22 cellular contexts compared by ENCODE assay signal in genomic region chr2:213923543-213923942, GRCh38.
DNase-seq lines count a peak whose midpoint lies in the region; ATAC-seq lines count a peak whose summit lies in the region.
"Had no signal": no experiment of that assay in that cellular context is flagged by ENCODE, and none has a peak within 500 bp of the region (broad histone marks: within the 10 kb centered on the region; RNA-seq: fewer than 3 reads in every experiment).

No MANE protein-coding gene starts in this region.

- peak overlapping the region; percentile 81 for H3K4me3 ChIP-seq in endocrine pancreas (ENCODE audit: control insufficient read depth, insufficient read depth, low read length)
- H3K4me3 ChIP-seq: GM23248, heart left ventricle had no signal

- no peaks in the 10 kb centered on the region for H3K36me3 ChIP-seq in endocrine pancreas (ENCODE audit: control insufficient read depth, insufficient read depth, low read length)
- H3K36me3 ChIP-seq: heart left ventricle had no signal

- H3K36me3 Mint-ChIP-seq in stimulated activated memory B cell treated with anti-CD40 and anti-IgM and Interleukin-4, amounts not matched to agents 10 μg/mL and 1 μg/mL and 100 μg/mL, for 72 hours, result no peaks in the 10 kb centered on the region
- H3K36me3 Mint-ChIP-seq: CD4-positive, CD25-positive, alpha-beta regulatory T cell had no signal

- H3K9me3 ChIP-seq in endocrine pancreas (ENCODE audit: control insufficient read depth, low read length), result no peaks in the 10 kb centered on the region

- H3K9ac ChIP-seq in endocrine pancreas (ENCODE audit: control insufficient read depth, insufficient read depth, low read length), result no peak overlapping the region
- H3K9ac ChIP-seq: GM23248 had no signal

- no peaks in the 10 kb centered on the region for H3K4me1 Mint-ChIP-seq in stimulated activated memory B cell treated with anti-CD40 and anti-IgM and Interleukin-4, amounts not matched to agents 10 μg/mL and 1 μg/mL and 100 μg/mL, for 72 hours
- H3K4me1 Mint-ChIP-seq: brain; CD4-positive, CD25-positive, alpha-beta regulatory T cell had no signal

- peaks cover 9% of the 10 kb centered on the region for H3K4me1 ChIP-seq in endocrine pancreas (ENCODE audit: control insufficient read depth, insufficient read depth, low read length)
- H3K4me1 ChIP-seq: heart left ventricle had no signal

- H3K27me3 ChIP-seq in endocrine pancreas (ENCODE audit: control insufficient read depth, insufficient read depth, low read length), result no peaks in the 10 kb centered on the region
- H3K27me3 ChIP-seq: heart left ventricle had no signal

- no peak overlapping the region for H3K4me3 Mint-ChIP-seq in stimulated activated memory B cell treated with anti-CD40 and anti-IgM and Interleukin-4, amounts not matched to agents 10 μg/mL and 1 μg/mL and 100 μg/mL, for 72 hours
- H3K4me3 Mint-ChIP-seq: activated T-cell treated with anti-CD3 and anti-CD28 coated beads, Interleukin-2, amount 50 U/mL, for 24 hours; brain; CD4-positive, CD25-positive, alpha-beta regulatory T cell had no signal

- peak; percentile 16 for ATAC-seq in stimulated activated memory B cell treated with anti-CD40 and anti-IgM and Interleukin-4, amounts not matched to agents 10 μg/mL and 1 μg/mL and 100 μg/mL, for 72 hours
- ATAC-seq in HG02970 (IDR thresholded peaks at IDR 0.05; ENCODE audit: low FRiP score, unreplicated experiment), result no peak
- ATAC-seq: left cardiac atrium had no signal

- no peak overlapping the region for H3K27ac Mint-ChIP-seq in stimulated activated memory B cell treated with anti-CD40 and anti-IgM and Interleukin-4, amounts not matched to agents 10 μg/mL and 1 μg/mL and 100 μg/mL, for 72 hours
- H3K27ac Mint-ChIP-seq: activated T-cell treated with anti-CD3 and anti-CD28 coated beads, Interleukin-2, amount 50 U/mL, for 24 hours; brain; CD4-positive, CD25-positive, alpha-beta regulatory T cell had no signal

- H3K27me3 Mint-ChIP-seq in stimulated activated memory B cell treated with anti-CD40 and anti-IgM and Interleukin-4, amounts not matched to agents 10 μg/mL and 1 μg/mL and 100 μg/mL, for 72 hours, result no peaks in the 10 kb centered on the region

- H3K9me3 Mint-ChIP-seq in stimulated activated memory B cell treated with anti-CD40 and anti-IgM and Interleukin-4, amounts not matched to agents 10 μg/mL and 1 μg/mL and 100 μg/mL, for 72 hours, result peaks cover 18% of the 10 kb centered on the region

- DNase-seq in NCI-H1436 (lab: John Stamatoyannopoulos, UW) (peak; percentile 1), NCI-H1436 treated with DMSO at 0.1 percent for 48 hours (lab: John Stamatoyannopoulos, UW) (no peak), NCI-H2196 treated with DMSO at 0.1 percent for 48 hours (lab: John Stamatoyannopoulos, UW; ENCODE audit: unreplicated experiment) (peak; percentile 6)
- DNase-seq in stimulated activated CD8-positive, alpha-beta memory T cell treated with anti-CD3 and anti-CD28 coated beads, Interleukin-4, amount 100 ng/mL, for 48 hours, result no peak
- DNase-seq in activated CD4-positive, alpha-beta T cell treated with anti-CD3 and anti-CD28 coated beads for 4 hours, result no peak
- DNase-seq: 8988T; activated CD8-positive, alpha-beta memory T cell treated with anti-CD3 and anti-CD28 coated beads for 24 hours; activated gamma-delta T cell treated with Interleukin-2 at 50 U/mL for 16 hours; activated T-cell treated with anti-CD3 and anti-CD28 coated beads, Interleukin-2, amount 50 U/mL, for 24 hours; CD4-positive, CD25-positive, alpha-beta regulatory T cell; erythroblast; GM23248; heart left ventricle; Karpas-422; left cardiac atrium; NCI-H2227 treated with DMSO at 0.1 percent for 48 hours; RPMI8226; substantia nigra had no signal

Comparison
In these comparisons a context has a peak if more than half of its experiments do, and no peak if none do; other contexts are left out.
1. DNase-seq: peak in NCI-H1436 (single experiment) and NCI-H2196 treated with DMSO at 0.1 percent for 48 hours (single experiment); none in NCI-H1436 treated with DMSO at 0.1 percent for 48 hours (single experiment), stimulated activated CD8-positive, alpha-beta memory T cell treated with anti-CD3 and anti-CD28 coated beads, Interleukin-4, amount 100 ng/mL, for 48 hours (single experiment) and activated CD4-positive, alpha-beta T cell treated with anti-CD3 and anti-CD28 coated beads for 4 hours (0 of 2).